ENCODE assay signal across 8 cellular contexts in the genomic region with DNA sequence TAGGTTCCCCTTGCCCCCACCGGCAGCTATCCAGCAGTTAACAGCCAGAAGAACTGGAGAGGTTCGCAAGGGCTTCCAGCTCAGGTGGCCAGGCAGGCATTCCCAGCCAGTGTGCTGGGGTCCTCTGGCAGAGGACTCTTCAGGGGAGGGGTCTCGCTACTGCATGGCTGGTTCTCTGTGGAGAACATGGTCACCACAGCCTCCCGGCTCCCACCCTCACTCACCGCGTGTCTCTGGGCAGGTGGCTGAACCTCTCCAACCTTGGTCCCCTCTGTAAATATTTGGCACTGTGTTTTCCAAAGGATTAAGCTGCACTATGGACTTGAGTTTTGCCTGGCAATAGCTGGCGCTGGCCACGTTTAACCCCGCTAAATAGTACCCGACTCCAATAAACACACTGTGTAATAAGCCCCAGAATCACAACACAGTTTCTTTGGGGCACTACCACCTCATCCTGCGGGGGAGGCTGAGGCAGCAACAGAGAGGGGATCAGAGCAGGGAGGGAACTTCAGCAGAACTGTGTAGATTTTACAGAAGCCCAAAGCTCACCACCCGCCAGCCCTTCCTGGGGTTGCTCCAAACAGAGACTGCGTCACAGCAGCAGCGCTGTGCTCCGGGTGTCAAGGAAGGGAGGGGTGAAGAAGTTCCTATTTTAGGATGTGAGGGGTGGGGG. TPM values are rescaled to one million over a fixed set of nuclear protein-coding genes. Genes with fewer than 3 reads are reported as not detected.
DNase-seq lines count a peak whose midpoint lies in the region; ATAC-seq and TF ChIP-seq lines count a peak whose summit lies in the region.

No MANE protein-coding gene starts in this region.

- H3K27ac ChIP-seq in VCaP (peak overlapping the region; percentile 82), left lung (no peak overlapping the region)

- H3K4me3 ChIP-seq in left lung: peak overlapping the region in 1 of 2 donors; percentile 39

- intact Hi-C loops in activated CD4-positive, alpha-beta T cell treated with anti-CD3 and anti-CD28 coated beads for 36 hours (cut with DNase I, micrococcal nuclease): no loop called here
- intact Hi-C loops in left lung (cut with DNase I): no loop called here

- peak; percentile 32 for DNase-seq in activated CD4-positive, alpha-beta T cell treated with anti-CD3 and anti-CD28 coated beads for 36 hours
- no peak for DNase-seq in activated CD4-positive, alpha-beta T cell treated with anti-CD3 and anti-CD28 coated beads, Interleukin-2, amount 50 U/mL, for 48 hours
- DNase-seq in left lung (peak in 1 of 2 donors; percentile 81), NCI-H146 treated with DMSO at 0.1 percent for 48 hours (lab: John Stamatoyannopoulos, UW; ENCODE audit: unreplicated experiment) (no peak), anterior cingulate cortex (lab: John Stamatoyannopoulos, UW) (no peak)
- no peak for DNase-seq in stimulated activated naive CD8-positive, alpha-beta T cell treated with anti-CD3 and anti-CD28 coated beads, Interleukin-15, Interleukin-2, amounts not matched to agents 100 U/mL and 50 U/mL, for 24 hours

- peaks cover 70% of the 10 kb centered on the region for H3K4me1 Mint-ChIP-seq in activated CD4-positive, alpha-beta T cell treated with anti-CD3 and anti-CD28 coated beads for 36 hours

- no peaks in the 10 kb centered on the region for H3K9me3 ChIP-seq in left lung

- H3K36me3 ChIP-seq in left lung: no peaks in the 10 kb centered on the region

- peaks cover 0 to 13% of the 10 kb centered on the region in 2 donors for H3K27me3 ChIP-seq in left lung

- peaks cover 0 to 45% of the 10 kb centered on the region in 2 donors for H3K4me1 ChIP-seq in left lung

- TF ChIP-seq CTCF in VCaP (conservative IDR thresholded peaks at IDR 0.05) (no peak), left lung (IDR thresholded peaks at IDR 0.05) (no peak)

- POLR2A ChIA-PET in activated CD4-positive, alpha-beta T cell treated with anti-CD3 and anti-CD28 coated beads for 36 hours (lab: Charles Lee): no interaction called here

- ATAC-seq in activated CD4-positive, alpha-beta T cell treated with anti-CD3 and anti-CD28 coated beads for 36 hours: peak; percentile 36
- ATAC-seq in left lung (peak; percentile 24), HG03521 (IDR thresholded peaks at IDR 0.05; ENCODE audit: unreplicated experiment) (no peak)
- peak; percentile 47 for ATAC-seq in stimulated activated naive CD8-positive, alpha-beta T cell treated with anti-CD3 and anti-CD28 coated beads, Interleukin-15, Interleukin-2, amounts not matched to agents 100 U/mL and 50 U/mL, for 24 hours

- CTCF ChIA-PET in activated CD4-positive, alpha-beta T cell treated with anti-CD3 and anti-CD28 coated beads for 36 hours (lab: Charles Lee): no interaction called here

- H3K36me3 Mint-ChIP-seq in activated CD4-positive, alpha-beta T cell treated with anti-CD3 and anti-CD28 coated beads for 36 hours (ENCODE audit: low read depth): peaks cover 22% of the 10 kb centered on the region

- no peaks in the 10 kb centered on the region for H3K9me3 Mint-ChIP-seq in activated CD4-positive, alpha-beta T cell treated with anti-CD3 and anti-CD28 coated beads for 36 hours (ENCODE audit: low read depth)

- no peak overlapping the region for H3K27ac Mint-ChIP-seq in activated CD4-positive, alpha-beta T cell treated with anti-CD3 and anti-CD28 coated beads for 36 hours

- H3K4me3 Mint-ChIP-seq in activated CD4-positive, alpha-beta T cell treated with anti-CD3 and anti-CD28 coated beads for 36 hours: peak overlapping the region; percentile 48

- H3K27me3 Mint-ChIP-seq in activated CD4-positive, alpha-beta T cell treated with anti-CD3 and anti-CD28 coated beads for 36 hours: no peaks in the 10 kb centered on the region

RNA-seq across cellular contexts. Expression of a gene that starts 15.2 kb away (rescaled TPM):
- 10 to 100 TPM; 34.7 to 51.1 TPM for total RNA-seq in activated CD4-positive, alpha-beta T cell treated with anti-CD3 and anti-CD28 coated beads for 36 hours
- total RNA-seq in left lung: 10 to 100 TPM; 19.0 to 24.0 TPM
